8 cellular contexts compared by ENCODE assay signal in the genomic region with DNA sequence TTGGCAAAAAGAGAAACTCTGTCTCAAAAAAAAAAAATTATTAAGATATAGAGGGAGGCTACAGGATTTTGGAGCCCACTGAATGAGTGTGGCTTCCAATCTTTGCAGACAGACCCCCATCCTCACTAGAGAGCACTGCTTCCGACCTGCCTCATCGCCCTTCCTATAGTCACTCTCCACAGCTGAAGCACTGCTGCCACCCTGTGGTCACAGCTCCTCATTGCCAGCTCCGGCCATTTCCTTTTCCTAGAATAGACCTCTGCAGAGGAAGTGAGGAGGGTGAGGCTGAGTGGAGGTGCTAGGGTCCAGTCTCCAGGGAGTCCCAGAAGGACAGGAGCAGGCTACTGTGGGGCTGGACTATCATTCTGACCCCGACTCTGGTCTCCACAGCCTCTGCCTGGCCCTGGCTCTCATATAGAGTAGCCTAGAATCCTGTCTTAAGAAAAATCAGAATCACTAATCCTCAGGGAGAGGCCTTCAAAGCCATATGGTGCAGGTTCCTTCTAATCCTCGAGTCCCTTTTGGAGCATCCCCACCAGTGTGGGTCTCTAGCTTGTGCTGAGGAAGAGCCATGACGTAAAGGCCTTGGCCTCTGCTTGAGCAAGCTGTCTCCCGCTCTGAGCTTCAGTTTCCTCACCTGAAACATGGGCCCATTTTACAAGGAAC. TPM values are rescaled to one million over a fixed set of nuclear protein-coding genes. Genes with fewer than 3 reads are reported as not detected.
A peak's percentile ranks its signal among the peaks of the same experiment; 100 is the strongest.
DNase-seq lines count a peak whose midpoint lies in the region; ATAC-seq and TF ChIP-seq lines count a peak whose summit lies in the region.

No MANE protein-coding gene starts in this region.

- H3K4me2 ChIP-seq in SU-DHL-6 (ENCODE audit: low read depth, low read length, poor library complexity, severe bottlenecking): no peak overlapping the region

- no peak overlapping the region for H3K4me3 ChIP-seq in GM12875 (ENCODE audit: low read depth, low read length)
- no peak overlapping the region for H3K4me3 ChIP-seq in SU-DHL-6 (ENCODE audit: insufficient read depth, low read length, poor library complexity, severe bottlenecking)

- H3K79me2 ChIP-seq in SU-DHL-6 (ENCODE audit: insufficient read depth, low read length): no peaks in the 10 kb centered on the region

- DNase-seq in NCI-H128 (lab: John Stamatoyannopoulos, UW; ENCODE audit: unreplicated experiment) (peak; percentile 73), Right ventricle myocardium inferior (ENCODE audit: missing footprints) (peak; percentile 89), putamen (ENCODE audit: low spot score) (peak; percentile 82), cortex of kidney (lab: John Stamatoyannopoulos, UW) (no peak)
- DNase-seq in activated naive CD8-positive, alpha-beta T cell treated with anti-CD3 and anti-CD28 coated beads for 36 hours: peak; percentile 81

- no peaks in the 10 kb centered on the region for H3K9me3 Mint-ChIP-seq in activated naive CD8-positive, alpha-beta T cell treated with anti-CD3 and anti-CD28 coated beads for 36 hours

- no peak overlapping the region for H3K4me3 Mint-ChIP-seq in activated naive CD8-positive, alpha-beta T cell treated with anti-CD3 and anti-CD28 coated beads for 36 hours

- no peaks in the 10 kb centered on the region for H3K27me3 ChIP-seq in SU-DHL-6 (ENCODE audit: low read length)

- peak; percentile 93 for ATAC-seq in HG02678 (IDR thresholded peaks at IDR 0.05; ENCODE audit: unreplicated experiment)
- ATAC-seq in Right ventricle myocardium inferior: peak; percentile 81

- intact Hi-C loops in Right ventricle myocardium inferior (cut with DNase I): loop anchor here (1.0 to 2.0 kb wide), 2 partner anchors 156 to 184 kb away; no protein-coding TSS in a partner anchor

- H3K27me3 Mint-ChIP-seq in activated naive CD8-positive, alpha-beta T cell treated with anti-CD3 and anti-CD28 coated beads for 36 hours: no peaks in the 10 kb centered on the region

- no peak overlapping the region for H2AFZ ChIP-seq in SU-DHL-6 (ENCODE audit: low read depth, low read length, severe bottlenecking)

- H3K27ac ChIP-seq in SU-DHL-6 (ENCODE audit: low read depth, low read length): no peak overlapping the region

- H3F3A ChIP-seq in SU-DHL-6 (ENCODE audit: insufficient read depth): no peaks in the 10 kb centered on the region

- H3K4me1 Mint-ChIP-seq in activated naive CD8-positive, alpha-beta T cell treated with anti-CD3 and anti-CD28 coated beads for 36 hours: peaks cover 9% of the 10 kb centered on the region

- H3K27ac Mint-ChIP-seq in activated naive CD8-positive, alpha-beta T cell treated with anti-CD3 and anti-CD28 coated beads for 36 hours: peak overlapping the region; percentile 69

- H3K9ac ChIP-seq in SU-DHL-6 (ENCODE audit: low read length): no peak overlapping the region

- H3K36me3 Mint-ChIP-seq in activated naive CD8-positive, alpha-beta T cell treated with anti-CD3 and anti-CD28 coated beads for 36 hours: peaks cover 6% of the 10 kb centered on the region

- peak; percentile 85 for TF ChIP-seq CTCF in GM12875 (IDR thresholded peaks at IDR 0.05; ENCODE audit: borderline replicate concordance, insufficient read depth, low read depth, low read length)
- TF ChIP-seq CTCF in SU-DHL-6 (IDR thresholded peaks at IDR 0.05; ENCODE audit: insufficient read depth, low read length, poor library complexity, severe bottlenecking): peak; percentile 96

- H4K20me1 ChIP-seq in SU-DHL-6 (ENCODE audit: low read depth, low read length): no peaks in the 10 kb centered on the region

- no peaks in the 10 kb centered on the region for H3K36me3 ChIP-seq in SU-DHL-6 (ENCODE audit: low read length)

- no peaks in the 10 kb centered on the region for H3K9me2 ChIP-seq in SU-DHL-6 (replicated peaks; ENCODE audit: insufficient read depth, low read length)

- no peaks in the 10 kb centered on the region for H3K9me3 ChIP-seq in SU-DHL-6 (ENCODE audit: insufficient read depth, low read length)

RNA-seq across cellular contexts. Expression of gene NPFF, which starts 1.4 kb away (rescaled TPM):
- total RNA-seq in activated naive CD8-positive, alpha-beta T cell treated with anti-CD3 and anti-CD28 coated beads for 36 hours: not detected
- not detected for total RNA-seq in Right ventricle myocardium inferior

RNA-seq across cellular contexts. Expression of gene TARBP2, which starts 7.6 kb away (rescaled TPM):
- 10 to 100 TPM; 41.0 to 47.3 TPM for total RNA-seq in activated naive CD8-positive, alpha-beta T cell treated with anti-CD3 and anti-CD28 coated beads for 36 hours
- total RNA-seq in Right ventricle myocardium inferior: 10.9 TPM

RNA-seq across cellular contexts. Expression of gene MAP3K12, which starts 9.4 kb away (rescaled TPM):
- 1 to 10 TPM; 8.4 to 8.7 TPM for total RNA-seq in activated naive CD8-positive, alpha-beta T cell treated with anti-CD3 and anti-CD28 coated beads for 36 hours
- 5.6 TPM for total RNA-seq in Right ventricle myocardium inferior

RNA-seq across cellular contexts. Expression of gene PCBP2, which starts 56.8 kb away (rescaled TPM):
- 1,000 to 10,000 TPM; 1,052 to 1,089 TPM for total RNA-seq in activated naive CD8-positive, alpha-beta T cell treated with anti-CD3 and anti-CD28 coated beads for 36 hours
- total RNA-seq in Right ventricle myocardium inferior: 494 TPM
